ENCODE assay signal across 8 cellular contexts in the genomic region with DNA sequence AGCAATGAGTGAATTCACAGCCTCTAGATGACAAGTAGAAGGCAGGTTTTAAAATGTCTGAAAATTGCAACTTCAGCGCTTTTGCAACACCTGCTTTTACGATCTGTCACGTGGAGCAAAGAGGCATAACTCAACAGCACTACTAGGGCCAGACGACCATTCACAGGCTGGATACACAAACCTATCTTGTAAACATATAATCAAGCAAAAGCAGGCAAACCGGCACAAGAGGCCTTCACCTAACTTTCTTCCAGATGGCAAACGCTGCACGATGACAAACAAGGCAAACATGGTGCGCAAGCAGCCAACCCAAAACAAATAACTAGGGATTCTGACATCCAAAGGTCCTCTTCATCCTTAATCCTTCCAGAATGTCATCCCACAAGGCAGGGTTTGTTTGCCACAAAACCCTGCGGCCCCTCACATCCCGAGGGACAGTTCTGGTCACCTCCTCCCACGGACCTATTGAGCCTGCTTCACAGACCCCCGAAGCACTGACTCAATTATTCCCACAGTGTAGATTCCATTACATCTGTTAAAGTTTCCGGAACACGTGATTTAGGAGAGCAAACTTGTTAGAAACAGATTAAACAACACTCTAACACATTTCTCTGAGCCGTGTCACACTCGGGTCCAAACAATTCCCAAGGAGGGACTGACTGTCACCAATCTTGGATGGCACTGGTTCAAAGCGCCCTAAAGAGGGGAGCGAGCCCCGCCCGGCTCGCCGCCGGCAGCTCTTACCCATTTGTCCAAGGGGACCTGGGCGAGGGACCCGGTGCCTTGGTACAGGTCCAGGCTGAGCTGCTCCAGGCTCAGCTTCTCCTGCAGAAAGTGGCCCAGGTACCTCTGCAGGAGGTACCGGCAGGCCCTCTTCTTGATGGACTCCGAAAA. TPM values are rescaled to one million over a fixed set of nuclear protein-coding genes. Genes with fewer than 3 reads are reported as not detected.
DNase-seq lines count a peak whose midpoint lies in the region; ATAC-seq lines count a peak whose summit lies in the region.

No MANE protein-coding gene starts in this region.

- H3K36me3 ChIP-seq in effector memory CD4-positive, alpha-beta T cell (ENCODE audit: control insufficient read depth, insufficient read depth, low read length), result no peaks in the 10 kb centered on the region
- H3K36me3 ChIP-seq in mesendoderm (ENCODE audit: control insufficient read depth, insufficient read depth, low read length), result no peaks in the 10 kb centered on the region

- no peak overlapping the region for H4K8ac ChIP-seq in mesendoderm (ENCODE audit: low read depth, low read length)

- peak overlapping the region; percentile 75 for H3K18ac ChIP-seq in mesendoderm (ENCODE audit: low read length)

- H3K79me1 ChIP-seq in mesendoderm (ENCODE audit: low read length), result peaks cover 10% of the 10 kb centered on the region

- peaks cover 6% of the 10 kb centered on the region for H3K36me3 Mint-ChIP-seq in stimulated activated memory B cell treated with anti-CD40 and anti-IgM and Interleukin-4, amounts not matched to agents 10 μg/mL and 1 μg/mL and 100 μg/mL, for 72 hours

- H2BK120ac ChIP-seq in mesendoderm (ENCODE audit: low read depth, low read length), result no peak overlapping the region

- H3K56ac ChIP-seq in mesendoderm (ENCODE audit: low read length), result peak overlapping the region; percentile 93

- peak overlapping the region; percentile 94 for H3K27ac ChIP-seq in effector memory CD4-positive, alpha-beta T cell (ENCODE audit: insufficient read depth, low read length, poor library complexity, severe bottlenecking)
- peak overlapping the region; percentile 60 for H3K27ac ChIP-seq in mesendoderm (ENCODE audit: low read depth, low read length)

- WGBS in mesendoderm (ENCODE audit: extremely low coverage, insufficient coverage, low lambda C conversion rate), result no CpG with 5 or more reads among the region's 27 CpGs

- H3K27me3 Mint-ChIP-seq in stimulated activated memory B cell treated with anti-CD40 and anti-IgM and Interleukin-4, amounts not matched to agents 10 μg/mL and 1 μg/mL and 100 μg/mL, for 72 hours, result no peaks in the 10 kb centered on the region

- peak overlapping the region; percentile 73 for H3K4me3 ChIP-seq in effector memory CD4-positive, alpha-beta T cell (ENCODE audit: insufficient read depth, low read depth, low read length, poor library complexity, severe bottlenecking)
- peak overlapping the region; percentile 60 for H3K4me3 ChIP-seq in mesendoderm (ENCODE audit: low read length)

- no peak overlapping the region for H4K5ac ChIP-seq in mesendoderm (ENCODE audit: low read length)

- peaks cover 12% of the 10 kb centered on the region for H3K4me1 ChIP-seq in effector memory CD4-positive, alpha-beta T cell (ENCODE audit: control insufficient read depth, insufficient read depth, low read length, poor library complexity, severe bottlenecking)
- H3K4me1 ChIP-seq in mesendoderm (ENCODE audit: control insufficient read depth, low read depth, low read length), result peaks cover 5% of the 10 kb centered on the region

- no peaks in the 10 kb centered on the region for H3K9me3 Mint-ChIP-seq in stimulated activated memory B cell treated with anti-CD40 and anti-IgM and Interleukin-4, amounts not matched to agents 10 μg/mL and 1 μg/mL and 100 μg/mL, for 72 hours

- H3K4me3 Mint-ChIP-seq in stimulated activated memory B cell treated with anti-CD40 and anti-IgM and Interleukin-4, amounts not matched to agents 10 μg/mL and 1 μg/mL and 100 μg/mL, for 72 hours, result peak overlapping the region; percentile 88

- no peak overlapping the region for H2BK5ac ChIP-seq in mesendoderm (ENCODE audit: low read length)

- peaks cover 26% of the 10 kb centered on the region for H3K79me2 ChIP-seq in mesendoderm (ENCODE audit: control insufficient read depth, insufficient read depth, low read length)

- H3K23ac ChIP-seq in mesendoderm (ENCODE audit: low read length), result peak overlapping the region; percentile 26

- peak overlapping the region; percentile 88 for H3K4ac ChIP-seq in mesendoderm (ENCODE audit: low read depth, low read length)

- ATAC-seq in HG03066 (IDR thresholded peaks at IDR 0.05; ENCODE audit: low read depth, unreplicated experiment), result peak; percentile 10
- peak; percentile 18 for ATAC-seq in stimulated activated memory B cell treated with anti-CD40 and anti-IgM and Interleukin-4, amounts not matched to agents 10 μg/mL and 1 μg/mL and 100 μg/mL, for 72 hours

- no peaks in the 10 kb centered on the region for H3K27me3 ChIP-seq in effector memory CD4-positive, alpha-beta T cell (replicated peaks; ENCODE audit: control insufficient read depth, insufficient read depth, low read length, poor library complexity, severe bottlenecking)
- no peaks in the 10 kb centered on the region for H3K27me3 ChIP-seq in mesendoderm (ENCODE audit: insufficient read depth, low read length, poor library complexity)

- H2BK15ac ChIP-seq in mesendoderm (replicated peaks; ENCODE audit: low read depth), result no peak overlapping the region

- H3K9me3 ChIP-seq in effector memory CD4-positive, alpha-beta T cell (ENCODE audit: control insufficient read depth, low read length), result no peaks in the 10 kb centered on the region

- no peak overlapping the region for H2AK5ac ChIP-seq in mesendoderm (ENCODE audit: low read length)

- peaks cover 58% of the 10 kb centered on the region for H3K4me1 Mint-ChIP-seq in stimulated activated memory B cell treated with anti-CD40 and anti-IgM and Interleukin-4, amounts not matched to agents 10 μg/mL and 1 μg/mL and 100 μg/mL, for 72 hours

- DNase-seq in NCI-H146 (lab: John Stamatoyannopoulos, UW), result peak; percentile 40
- no peak for DNase-seq in NCI-H146 treated with DMSO at 0.1 percent for 48 hours (lab: John Stamatoyannopoulos, UW; ENCODE audit: unreplicated experiment)
- peak; percentile 26 for DNase-seq in NCI-H524 treated with DMSO at 0.1 percent for 48 hours (lab: John Stamatoyannopoulos, UW)
- peak; percentile 36 to 38 for DNase-seq in activated CD4-positive, alpha-beta T cell treated with anti-CD3 and anti-CD28 coated beads, Interleukin-2, amount 50 U/mL, for 4 hours
- DNase-seq in effector memory CD4-positive, alpha-beta T cell, result peak; percentile 21 to 47 (median 36)
- peak; percentile 61 for DNase-seq in mesendoderm

- peak overlapping the region; percentile 88 for H3K4me2 ChIP-seq in mesendoderm (ENCODE audit: low read length)

- H3K27ac Mint-ChIP-seq in stimulated activated memory B cell treated with anti-CD40 and anti-IgM and Interleukin-4, amounts not matched to agents 10 μg/mL and 1 μg/mL and 100 μg/mL, for 72 hours, result peak overlapping the region; percentile 90

- H3K9ac ChIP-seq in mesendoderm (ENCODE audit: low read length), result peak overlapping the region; percentile 76

RNA-seq across cellular contexts. Expression of gene ATG2B, which starts 0.8 kb away (rescaled TPM):
- 4.8 TPM for polyA plus RNA-seq in mesendoderm (2013, experiment 1 of 2)
- 4.3 TPM for polyA plus RNA-seq in mesendoderm (2013, experiment 2 of 2)

RNA-seq across cellular contexts. Expression of gene GSKIP, which starts 1.0 kb away (rescaled TPM):
- polyA plus RNA-seq in mesendoderm (2013, experiment 1 of 2), result 24.4 TPM
- 25.2 TPM for polyA plus RNA-seq in mesendoderm (2013, experiment 2 of 2)

RNA-seq across cellular contexts. Expression of gene AK7, which starts 29.6 kb away (rescaled TPM):
- polyA plus RNA-seq in mesendoderm (2013, experiment 1 of 2), result 1.2 TPM
- 1.2 TPM for polyA plus RNA-seq in mesendoderm (2013, experiment 2 of 2)
